Comparison of ENCODE assay signal across 15 cellular contexts in genomic region chr2:169462896-169463695, GRCh38. TPM values are rescaled to one million over a fixed set of nuclear protein-coding genes. Genes with fewer than 3 reads are reported as not detected.
DNase-seq lines count a peak whose midpoint lies in the region; ATAC-seq and TF ChIP-seq lines count a peak whose summit lies in the region.
"Had no signal": no experiment of that assay in that cellular context is flagged by ENCODE, and none has a peak within 500 bp of the region (broad histone marks: within the 10 kb centered on the region; RNA-seq: fewer than 3 reads in every experiment).

No MANE protein-coding gene starts in this region.

- DNase-seq in AG08395 (ENCODE audit: low spot score) (peak; percentile 61), HFFc6 (peak; percentile 81), astrocyte of the cerebellum (ENCODE audit: low read depth) (peak; percentile 92), mesenchymal stem cell (peak; percentile 63), BE2C (no peak), OCI-M1 (lab: John Stamatoyannopoulos, UW) (no peak), NCI-H82 treated with DMSO at 0.1 percent for 48 hours (lab: John Stamatoyannopoulos, UW; ENCODE audit: unreplicated experiment) (no peak)
- DNase-seq: activated CD4-positive, alpha-beta T cell treated with anti-CD3 and anti-CD28 coated beads, Interleukin-2, amount 50 U/mL, for 4 hours; left colon; NCI-H345; psoas muscle; uterus had no signal

- ATAC-seq in esophagus mucosa, result no peak
- ATAC-seq: left colon had no signal

- no peaks in the 10 kb centered on the region for H3K79me1 ChIP-seq in mesenchymal stem cell (replicated peaks; ENCODE audit: low read length, poor library complexity, severe bottlenecking)

- in situ Hi-C loops in astrocyte of the cerebellum (cut with HindIII; ENCODE audit: low sequenced_read_pairs), result no loop called here

- H3K9me3 ChIP-seq in mesenchymal stem cell (ENCODE audit: control insufficient read depth, low read length) (no peaks in the 10 kb centered on the region), BE2C (no peaks in the 10 kb centered on the region)
- H3K9me3 ChIP-seq: psoas muscle, uterus had no signal

- H2BK15ac ChIP-seq in mesenchymal stem cell (ENCODE audit: low read depth, poor library complexity, severe bottlenecking), result no peak overlapping the region

- H2BK120ac ChIP-seq in mesenchymal stem cell (ENCODE audit: low read depth, low read length), result no peak overlapping the region

- H3K36me3 ChIP-seq in mesenchymal stem cell (ENCODE audit: control insufficient read depth in 1 of 2, insufficient read depth in 2 of 2, low read depth in 1 of 2, low read length in 2 of 2) (no peaks in the 10 kb centered on the region), BE2C (no peaks in the 10 kb centered on the region)
- H3K36me3 ChIP-seq: uterus had no signal

- H3K4me3 ChIP-seq in astrocyte of the cerebellum (ENCODE audit: low read depth, low read length) (no peak overlapping the region), mesenchymal stem cell (ENCODE audit: insufficient read depth in 1 of 2, low read depth in 1 of 2, low read length in 2 of 2) (peak overlapping the region in 1 of 2 experiments; percentile 33), BE2C (ENCODE audit: low read depth, low read length) (no peak overlapping the region)
- H3K4me3 ChIP-seq: psoas muscle, uterus had no signal

- TF ChIP-seq CTCF in HFFc6 (IDR thresholded peaks at IDR 0.05) (no peak), astrocyte of the cerebellum (IDR thresholded peaks at IDR 0.05; ENCODE audit: low read depth, low read length, missing control alignments) (no peak), BE2C (IDR thresholded peaks at IDR 0.05; ENCODE audit: low read depth, low read length) (no peak)

- no peak overlapping the region for H3K18ac ChIP-seq in mesenchymal stem cell (ENCODE audit: low read depth in 1 of 2, low read length in 2 of 2)

- H3K4me3 Mint-ChIP-seq in HFFc6, result peak overlapping the region; percentile 57
- H3K4me3 Mint-ChIP-seq: activated naive CD8-positive, alpha-beta T cell had no signal

- no peak overlapping the region for H2AK5ac ChIP-seq in mesenchymal stem cell (ENCODE audit: low read length, severe bottlenecking)

- no peaks in the 10 kb centered on the region for H3K27me3 Mint-ChIP-seq in HFFc6 (ENCODE audit: insufficient read depth)
- H3K27me3 Mint-ChIP-seq: activated naive CD8-positive, alpha-beta T cell had no signal

- H3K27ac Mint-ChIP-seq in HFFc6, result peak overlapping the region; percentile 72
- H3K27ac Mint-ChIP-seq: activated naive CD8-positive, alpha-beta T cell had no signal

- H3K36me3 Mint-ChIP-seq in HFFc6 (ENCODE audit: low read depth), result no peaks in the 10 kb centered on the region
- H3K36me3 Mint-ChIP-seq: activated naive CD8-positive, alpha-beta T cell had no signal

- H3K4me1 ChIP-seq in mesenchymal stem cell (ENCODE audit: control insufficient read depth, insufficient read depth, low read depth, low read length) (no peaks in the 10 kb centered on the region), BE2C (no peaks in the 10 kb centered on the region)
- H3K4me1 ChIP-seq: psoas muscle, uterus had no signal

- H2BK5ac ChIP-seq in mesenchymal stem cell (ENCODE audit: low read depth, low read length, poor library complexity, severe bottlenecking), result no peak overlapping the region

- H3K23ac ChIP-seq in mesenchymal stem cell (ENCODE audit: low read length in 2 of 2), result no peak overlapping the region

- no peak overlapping the region for H4K91ac ChIP-seq in mesenchymal stem cell (ENCODE audit: low read length)

- peaks cover 31% of the 10 kb centered on the region for H3K4me1 Mint-ChIP-seq in HFFc6 (ENCODE audit: low read depth)

- WGBS in mesenchymal stem cell, result 55% methylated on average over 2 of the region's 4 CpGs

- H4K8ac ChIP-seq in mesenchymal stem cell (ENCODE audit: low read length), result no peak overlapping the region

- H3K4me2 ChIP-seq in mesenchymal stem cell (ENCODE audit: low read length, poor library complexity, severe bottlenecking), result no peak overlapping the region

- H3K27me3 ChIP-seq in mesenchymal stem cell (ENCODE audit: control insufficient read depth in 1 of 2, insufficient read depth in 1 of 2, low read length in 2 of 2) (no peaks in the 10 kb centered on the region), BE2C (no peaks in the 10 kb centered on the region)
- H3K27me3 ChIP-seq: uterus had no signal

- no peak overlapping the region for H2AFZ ChIP-seq in mesenchymal stem cell (ENCODE audit: low read depth, low read length)

- no peak overlapping the region for H3K4ac ChIP-seq in mesenchymal stem cell (ENCODE audit: low read depth in 1 of 2, low read length in 2 of 2)

- no peaks in the 10 kb centered on the region for H3K9me3 Mint-ChIP-seq in HFFc6

- no peak overlapping the region for H3K27ac ChIP-seq in mesenchymal stem cell (ENCODE audit: low read length, poor library complexity, severe bottlenecking)
- H3K27ac ChIP-seq: psoas muscle, uterus had no signal

- peak overlapping the region; percentile 67 for H3K9ac ChIP-seq in mesenchymal stem cell (ENCODE audit: low read length)

- no peak overlapping the region for H3K14ac ChIP-seq in mesenchymal stem cell (ENCODE audit: low read length in 2 of 2)

- H2BK12ac ChIP-seq in mesenchymal stem cell (ENCODE audit: low read length in 2 of 2), result no peak overlapping the region

RNA-seq across cellular contexts. Expression of gene BBS5, which starts 16.2 kb away (rescaled TPM):
- 1 to 10 TPM; 4.8 to 7.0 (median 6.0) TPM for total RNA-seq in HFFc6 (2021; fragmentation: NEBNext Ultra II Directional; extraction: Animal tissue kit (Norgen Biotek cat#: 25700))
- polyA plus RNA-seq in mesenchymal stem cell (2013, experiment 1 of 2), result 4.5 TPM
- 4.5 TPM for polyA plus RNA-seq in mesenchymal stem cell (2013, experiment 2 of 2)
- 3.5 TPM for total RNA-seq in esophagus mucosa
- polyA plus RNA-seq in BE2C (2012; ENCODE audit: insufficient read depth, insufficient read length, low read depth), result 2.8 TPM

RNA-seq across cellular contexts. Expression of gene KLHL41, which starts 46.4 kb away (rescaled TPM):
- total RNA-seq in HFFc6 (2021; fragmentation: NEBNext Ultra II Directional; extraction: Animal tissue kit (Norgen Biotek cat#: 25700)), result under 1 TPM in 5 of 6 experiments, not detected in 1; 0.09 to 0.31 (median 0.20) TPM
- polyA plus RNA-seq in mesenchymal stem cell (2013, experiment 1 of 2), result 0.14 TPM
- polyA plus RNA-seq in mesenchymal stem cell (2013, experiment 2 of 2), result 0.21 TPM
- 0.40 TPM for total RNA-seq in esophagus mucosa
- polyA plus RNA-seq in BE2C (2012; ENCODE audit: insufficient read depth, insufficient read length, low read depth), result not detected
- total RNA-seq: epithelial cell of proximal tubule had no signal

Comparison
In these comparisons a context has a peak if more than half of its experiments do, and no peak if none do; other contexts are left out.
1. DNase-seq: peak in AG08395 (single experiment), HFFc6 (single experiment), astrocyte of the cerebellum (single experiment) and mesenchymal stem cell (single experiment); none in BE2C (single experiment), OCI-M1 (single experiment) and NCI-H82 treated with DMSO at 0.1 percent for 48 hours (single experiment).